In genomic region chr6:14616611-14617010, GRCh38 we compare ENCODE assay signal across 21 cellular contexts.
"Had no signal": no experiment of that assay in that cellular context is flagged by ENCODE, and none has a peak within 500 bp of the region (broad histone marks: within the 10 kb centered on the region; RNA-seq: fewer than 3 reads in every experiment).

No MANE protein-coding gene starts in this region.

- H3K9me3 ChIP-seq: neutrophil, testis, vagina had no signal

- H3K4me1 ChIP-seq: psoas muscle, vagina had no signal

- H3K36me3 ChIP-seq: esophagus squamous epithelium, heart right ventricle, neutrophil, spleen, tibial nerve, upper lobe of right lung, vagina had no signal

- H3K4me3 ChIP-seq: esophagus squamous epithelium, heart right ventricle, psoas muscle, spleen, testis, tibial nerve, upper lobe of right lung, vagina had no signal

- ATAC-seq: naive thymus-derived CD4-positive, alpha-beta T cell; psoas muscle; sciatic nerve; stimulated activated memory B cell treated with anti-CD40 and anti-IgM and Interleukin-4, amounts not matched to agents 10 μg/mL and 1 μg/mL and 100 μg/mL, for 72 hours; stimulated activated naive CD8-positive, alpha-beta T cell treated with anti-CD3 and anti-CD28 coated beads, Interleukin-15, amount 100 ng/mL, for 72 hours; upper lobe of right lung had no signal

- H3K27me3 ChIP-seq: heart right ventricle, neutrophil, spleen, testis, tibial nerve, upper lobe of right lung, vagina had no signal

- H3K27ac ChIP-seq: esophagus squamous epithelium, heart right ventricle, neutrophil, psoas muscle, spleen, testis, tibial nerve, upper lobe of right lung, vagina had no signal

- DNase-seq: dermis blood vessel endothelial cell; esophagus squamous epithelium; foreskin melanocyte; heart right ventricle; hypothalamus; kidney glomerular epithelial cell; mammary epithelial cell; naive thymus-derived CD4-positive, alpha-beta T cell; psoas muscle; spleen; stimulated activated CD4-positive, alpha-beta T cell treated with anti-CD3 and anti-CD28 coated beads, Interleukin-15, amount 100 ng/mL, for 24 hours; stimulated activated CD4-positive, alpha-beta T cell treated with anti-CD3 and anti-CD28 coated beads, Interleukin-1b, Interleukin-23, amount 100 ng/mL, for 48 hours; stimulated activated CD4-positive, alpha-beta T cell treated with anti-CD3 and anti-CD28 coated beads, Interleukin-4, amount 100 ng/mL, for 24 hours; stimulated activated naive CD8-positive, alpha-beta T cell treated with anti-CD3 and anti-CD28 coated beads, Interleukin-15, amount 100 ng/mL, for 72 hours; testis; upper lobe of right lung had no signal
